In the genomic region with DNA sequence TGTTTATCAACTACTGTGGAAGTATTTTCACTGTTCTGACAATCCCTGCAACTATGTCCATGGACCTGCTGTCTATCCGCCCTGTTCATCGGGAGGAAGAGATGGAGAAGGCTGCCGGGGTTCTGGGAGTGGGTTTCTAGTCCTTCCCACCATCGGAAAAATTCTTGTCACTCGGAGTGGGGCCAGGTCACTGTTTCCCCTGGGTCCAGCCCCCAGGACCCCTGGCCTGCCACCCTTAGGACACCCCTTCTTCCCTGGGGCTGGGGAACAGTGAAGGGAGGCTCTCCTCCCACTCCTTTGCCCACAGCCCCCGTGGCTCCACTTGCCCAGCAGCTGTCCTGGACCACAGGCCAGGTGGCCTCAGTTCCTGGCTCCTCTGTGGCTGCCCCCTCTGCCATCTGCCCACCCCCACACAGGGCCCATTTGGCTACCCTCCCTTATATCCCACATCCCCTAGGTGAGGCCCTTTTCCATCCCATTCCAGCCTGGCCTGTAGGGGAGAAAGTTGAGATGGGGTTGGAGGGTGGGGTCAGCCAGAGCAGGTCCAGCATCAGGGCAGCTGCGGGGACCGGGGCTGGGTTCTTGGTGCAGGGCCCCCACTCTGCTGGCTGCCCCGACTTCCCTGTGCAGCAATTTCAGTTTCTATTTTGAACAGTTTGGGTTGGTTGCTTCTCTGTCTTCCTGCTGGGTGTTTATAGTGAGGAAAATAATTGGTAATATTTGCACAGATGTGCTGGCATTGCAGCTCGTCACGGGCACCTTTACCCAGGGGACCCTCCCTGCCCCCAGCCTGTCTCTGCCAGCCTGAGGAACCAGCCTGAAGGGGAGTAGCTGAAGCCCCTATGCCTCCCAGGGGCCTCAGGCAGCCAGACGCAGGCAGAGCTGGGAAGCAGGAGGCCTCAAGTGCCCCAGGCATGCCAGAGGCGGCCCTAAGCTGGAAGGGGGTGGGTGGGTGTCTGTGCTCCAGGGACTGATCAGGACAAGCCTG, we compare ENCODE assay signal across 12 cellular contexts. TPM values are rescaled to one million over a fixed set of nuclear protein-coding genes. Genes with fewer than 3 reads are reported as not detected.
DNase-seq lines count a peak whose midpoint lies in the region; ATAC-seq, FAIRE-seq and TF ChIP-seq lines count a peak whose summit lies in the region.
"Had no signal": no experiment of that assay in that cellular context is flagged by ENCODE, and none has a peak within 500 bp of the region (broad histone marks: within the 10 kb centered on the region; RNA-seq: fewer than 3 reads in every experiment).

No MANE protein-coding gene starts in this region.

- H3K9me3 Mint-ChIP-seq in activated CD8-positive, alpha-beta memory T cell treated with anti-CD3 and anti-CD28 coated beads, Interleukin-2, amount 10 ng/mL, durations not matched to agents 7 days and 5 days (ENCODE audit: low read depth): no peaks in the 10 kb centered on the region
- H3K9me3 Mint-ChIP-seq in activated naive CD8-positive, alpha-beta T cell treated with anti-CD3 and anti-CD28 coated beads, Interleukin-2, amount 10 ng/mL, durations not matched to agents 7 days and 5 days: no peaks in the 10 kb centered on the region

- POLR2A ChIA-PET in activated naive CD8-positive, alpha-beta T cell treated with anti-CD3 and anti-CD28 coated beads, Interleukin-2, amount 10 ng/mL, durations not matched to agents 7 days and 5 days (lab: Charles Lee): interaction anchor here (1.5 kb wide), 1 partner anchor 100 kb away, joined by 3 read pairs; no protein-coding TSS in a partner anchor

- H3K4me1 Mint-ChIP-seq in activated CD8-positive, alpha-beta memory T cell treated with anti-CD3 and anti-CD28 coated beads, Interleukin-2, amount 10 ng/mL, durations not matched to agents 7 days and 5 days: peaks cover 32% of the 10 kb centered on the region
- peaks cover 19% of the 10 kb centered on the region for H3K4me1 Mint-ChIP-seq in activated naive CD8-positive, alpha-beta T cell treated with anti-CD3 and anti-CD28 coated beads, Interleukin-2, amount 10 ng/mL, durations not matched to agents 7 days and 5 days

- peak; percentile 46 for DNase-seq in activated CD8-positive, alpha-beta memory T cell treated with anti-CD3 and anti-CD28 coated beads, Interleukin-2, amount 10 ng/mL, durations not matched to agents 7 days and 5 days
- DNase-seq in activated CD8-positive, alpha-beta memory T cell treated with anti-CD3 and anti-CD28 coated beads for 24 hours: no peak
- DNase-seq in Karpas-422 (peak; percentile 63), sciatic nerve (ENCODE audit: low spot score) (peak; percentile 31), NCI-H1092 (lab: John Stamatoyannopoulos, UW) (no peak), kidney (no peak)
- peak; percentile 40 for DNase-seq in activated naive CD8-positive, alpha-beta T cell treated with anti-CD3 and anti-CD28 coated beads, Interleukin-2, amount 10 ng/mL, durations not matched to agents 7 days and 5 days
- DNase-seq in effector CD4-positive, alpha-beta T cell: no peak
- DNase-seq: AML-193, NCI-H1105 had no signal

- H3K79me2 ChIP-seq in Karpas-422 (ENCODE audit: low read length): no peaks in the 10 kb centered on the region

- peak overlapping the region; percentile 90 for H3K27ac Mint-ChIP-seq in activated CD8-positive, alpha-beta memory T cell treated with anti-CD3 and anti-CD28 coated beads, Interleukin-2, amount 10 ng/mL, durations not matched to agents 7 days and 5 days
- peak overlapping the region; percentile 89 for H3K27ac Mint-ChIP-seq in activated naive CD8-positive, alpha-beta T cell treated with anti-CD3 and anti-CD28 coated beads, Interleukin-2, amount 10 ng/mL, durations not matched to agents 7 days and 5 days

- H3K36me3 ChIP-seq in Karpas-422 (ENCODE audit: insufficient read depth, low read length) (no peaks in the 10 kb centered on the region), kidney (ENCODE audit: control insufficient read depth in 1 of 2, insufficient read depth in 2 of 2, low read length in 2 of 2) (no peaks in the 10 kb centered on the region)

- FAIRE-seq in kidney (lab: Jason Lieb, UNC): no peak
- FAIRE-seq: endometrium, small intestine had no signal

- H3K9me3 ChIP-seq in Karpas-422 (ENCODE audit: low read length): no peaks in the 10 kb centered on the region
- H3K9me3 ChIP-seq in kidney (ENCODE audit: control insufficient read depth in 1 of 2, low read length in 2 of 2): no peaks in the 10 kb centered on the region

- CTCF ChIA-PET in activated CD8-positive, alpha-beta memory T cell treated with anti-CD3 and anti-CD28 coated beads, Interleukin-2, amount 10 ng/mL, durations not matched to agents 7 days and 5 days (lab: Charles Lee): interaction anchor here (1.6 kb wide), 1 partner anchor 91 kb away, joined by 7 read pairs; the partner anchor contains the start of genes ISCA2 and NPC2

- peak overlapping the region; percentile 55 for H3K9ac ChIP-seq in Karpas-422 (ENCODE audit: low read length)
- no peak overlapping the region for H3K9ac ChIP-seq in kidney (ENCODE audit: low read length in 2 of 2)

- peaks cover 9% of the 10 kb centered on the region for H3K27me3 Mint-ChIP-seq in activated CD8-positive, alpha-beta memory T cell treated with anti-CD3 and anti-CD28 coated beads, Interleukin-2, amount 10 ng/mL, durations not matched to agents 7 days and 5 days
- peaks cover 7% of the 10 kb centered on the region for H3K27me3 Mint-ChIP-seq in activated naive CD8-positive, alpha-beta T cell treated with anti-CD3 and anti-CD28 coated beads, Interleukin-2, amount 10 ng/mL, durations not matched to agents 7 days and 5 days

- ATAC-seq in activated CD8-positive, alpha-beta memory T cell treated with anti-CD3 and anti-CD28 coated beads, Interleukin-2, amount 10 ng/mL, durations not matched to agents 7 days and 5 days: peak; percentile 30
- ATAC-seq in activated naive CD8-positive, alpha-beta T cell treated with anti-CD3 and anti-CD28 coated beads, Interleukin-2, amount 10 ng/mL, durations not matched to agents 7 days and 5 days (ENCODE audit: low read depth): no peak
- ATAC-seq in sciatic nerve: no peak

- H3K9me2 ChIP-seq in Karpas-422 (replicated peaks; ENCODE audit: insufficient read depth, low read length): no peaks in the 10 kb centered on the region

- no peak for TF ChIP-seq CTCF in kidney (IDR thresholded peaks at IDR 0.05; ENCODE audit: borderline replicate concordance, extremely low read depth, insufficient read depth)

- peak overlapping the region; percentile 33 for H2AFZ ChIP-seq in Karpas-422 (ENCODE audit: low read length)

- peak overlapping the region; percentile 67 for H3K4me3 Mint-ChIP-seq in activated CD8-positive, alpha-beta memory T cell treated with anti-CD3 and anti-CD28 coated beads, Interleukin-2, amount 10 ng/mL, durations not matched to agents 7 days and 5 days
- peak overlapping the region; percentile 69 for H3K4me3 Mint-ChIP-seq in activated naive CD8-positive, alpha-beta T cell treated with anti-CD3 and anti-CD28 coated beads, Interleukin-2, amount 10 ng/mL, durations not matched to agents 7 days and 5 days

- H4K20me1 ChIP-seq in Karpas-422 (ENCODE audit: insufficient read depth, low read depth, low read length): no peaks in the 10 kb centered on the region

- peak overlapping the region; percentile 50; the same call in 1 of the 2 replicates for H3K27ac ChIP-seq in Karpas-422 (ENCODE audit: low read length)
- H3K27ac ChIP-seq in kidney (ENCODE audit: low read depth in 2 of 2, low read length in 2 of 2): no peak overlapping the region

- peaks cover 28% of the 10 kb centered on the region for H3K4me1 ChIP-seq in Karpas-422 (ENCODE audit: low read length)
- H3K4me1 ChIP-seq in kidney (ENCODE audit: control insufficient read depth in 1 of 2, insufficient read depth in 1 of 2, low read depth in 1 of 2, low read length in 2 of 2): peaks cover 7 to 18% of the 10 kb centered on the region in 2 donors

- H3K27me3 ChIP-seq in Karpas-422 (ENCODE audit: low read length): no peaks in the 10 kb centered on the region

- intact Hi-C loops in sciatic nerve (cut with DNase I): no loop called here
- intact Hi-C loops in kidney (cut with DNase I): no loop called here

- no peaks in the 10 kb centered on the region for H3K36me3 Mint-ChIP-seq in activated CD8-positive, alpha-beta memory T cell treated with anti-CD3 and anti-CD28 coated beads, Interleukin-2, amount 10 ng/mL, durations not matched to agents 7 days and 5 days
- no peaks in the 10 kb centered on the region for H3K36me3 Mint-ChIP-seq in activated naive CD8-positive, alpha-beta T cell treated with anti-CD3 and anti-CD28 coated beads, Interleukin-2, amount 10 ng/mL, durations not matched to agents 7 days and 5 days

- peak overlapping the region; percentile 47 for H3K4me3 ChIP-seq in Karpas-422 (ENCODE audit: low read length)
- no peak overlapping the region for H3K4me3 ChIP-seq in kidney (ENCODE audit: low read length in 2 of 2)

- peak overlapping the region; percentile 76 for H3K4me2 ChIP-seq in Karpas-422 (ENCODE audit: low read depth, low read length, poor library complexity, severe bottlenecking)

RNA-seq across cellular contexts. Expression of gene SYNDIG1L, which starts 23.5 kb away (rescaled TPM):
- not detected for total RNA-seq in activated CD8-positive, alpha-beta memory T cell treated with anti-CD3 and anti-CD28 coated beads, Interleukin-2, amount 10 ng/mL, durations not matched to agents 7 days and 5 days
- not detected in 2 replicates for total RNA-seq in Karpas-422 (2014; rRNA removed; shearing (Covaris generic); ENCODE audit: low replicate concordance)
- not detected for total RNA-seq in activated naive CD8-positive, alpha-beta T cell treated with anti-CD3 and anti-CD28 coated beads, Interleukin-2, amount 10 ng/mL, durations not matched to agents 7 days and 5 days
- 0.58 TPM for total RNA-seq in sciatic nerve
- 0.13 TPM for total RNA-seq in kidney
- polyA plus RNA-seq in kidney (ENCODE audit: insufficient read depth, low read depth, low replicate concordance): 0.47 TPM

RNA-seq across cellular contexts. Expression of gene VRTN, which starts 54.3 kb away (rescaled TPM):
- not detected for total RNA-seq in activated CD8-positive, alpha-beta memory T cell treated with anti-CD3 and anti-CD28 coated beads, Interleukin-2, amount 10 ng/mL, durations not matched to agents 7 days and 5 days
- not detected in 2 replicates for total RNA-seq in Karpas-422 (2014; rRNA removed; shearing (Covaris generic); ENCODE audit: low replicate concordance)
- not detected for total RNA-seq in activated naive CD8-positive, alpha-beta T cell treated with anti-CD3 and anti-CD28 coated beads, Interleukin-2, amount 10 ng/mL, durations not matched to agents 7 days and 5 days
- total RNA-seq in sciatic nerve (not detected), kidney (not detected)
- polyA plus RNA-seq in kidney (ENCODE audit: insufficient read depth, low read depth, low replicate concordance): not detected

Comparison
In these comparisons a context has a peak if more than half of its experiments do, and no peak if none do; other contexts are left out.
1. DNase-seq: peak in activated CD8-positive, alpha-beta memory T cell treated with anti-CD3 and anti-CD28 coated beads, Interleukin-2, amount 10 ng/mL, durations not matched to agents 7 days and 5 days (single experiment), Karpas-422 (single experiment), activated naive CD8-positive, alpha-beta T cell treated with anti-CD3 and anti-CD28 coated beads, Interleukin-2, amount 10 ng/mL, durations not matched to agents 7 days and 5 days (single experiment) and sciatic nerve (single experiment); none in activated CD8-positive, alpha-beta memory T cell treated with anti-CD3 and anti-CD28 coated beads for 24 hours (single experiment), NCI-H1092 (single experiment), kidney (single experiment) and effector CD4-positive, alpha-beta T cell (single experiment).